In genomic region chr3:20916966-20917606, GRCh38 we compare ENCODE assay signal across 22 cellular contexts.
A peak's percentile ranks its signal among the peaks of the same experiment; 100 is the strongest.
DNase-seq lines count a peak whose midpoint lies in the region; ATAC-seq lines count a peak whose summit lies in the region.
"Had no signal": no experiment of that assay in that cellular context is flagged by ENCODE, and none has a peak within 500 bp of the region (broad histone marks: within the 10 kb centered on the region; RNA-seq: fewer than 3 reads in every experiment).

No MANE protein-coding gene starts in this region.

- intact Hi-C loops in Right ventricle myocardium superior (cut with DNase I) = no loop called here

- in situ Hi-C loops in G401 (cut with HindIII; ENCODE audit: low sequenced_read_pairs) = no loop called here

- DNase-seq in G401 (ENCODE audit: low spot score) (peak; percentile 62), NCI-H2171 (lab: John Stamatoyannopoulos, UW) (peak; percentile 1), cerebellar cortex (ENCODE audit: low spot score) (peak; percentile 54), iPS-NIHi7 (ENCODE audit: extremely low spot score) (peak; percentile 19), GDM1 (lab: John Stamatoyannopoulos, UW) (no peak), hippocampal formation (lab: John Stamatoyannopoulos, UW) (no peak), midbrain (lab: John Stamatoyannopoulos, UW) (no peak), Right ventricle myocardium superior (no peak)
- DNase-seq: 8988T; ACHN; BE2C; CD8-positive, alpha-beta memory T cell; DMS 273 treated with DMSO at 0.1 percent for 48 hours; DMS79; EL; HCEC 1CT; NCI-H1048; NCI-H1417 treated with DMSO at 0.1 percent for 48 hours; NCI-H187 treated with DMSO at 0.1 percent for 48 hours; NCI-H526; RPMI8226; SHP77 had no signal

- no peak for ATAC-seq in Right ventricle myocardium superior (ENCODE audit: poor library complexity)

Comparison
In these comparisons a context has a peak if more than half of its experiments do, and no peak if none do; other contexts are left out.
1. DNase-seq: peak in G401 (single experiment), NCI-H2171 (single experiment), cerebellar cortex (single experiment) and iPS-NIHi7 (single experiment); none in GDM1 (single experiment), hippocampal formation (0 of 2), midbrain (single experiment) and Right ventricle myocardium superior (single experiment).